Comparison of ENCODE assay signal across 1 cellular context in genomic region chrX:30971761-30972603, GRCh38.
TF ChIP-seq lines count a peak whose summit lies in the region.

No MANE protein-coding gene starts in this region.

TF ChIP-seq in HepG2, 621 proteins besides CTCF, POLR2A, EP300 and RAD21 (continued from another document):
- no peak for TF ChIP-seq AKNA (CRISPR knock-in tag; IDR thresholded peaks at IDR 0.05; ENCODE audit: borderline replicate concordance)
- TF ChIP-seq MAFK (conservative IDR thresholded peaks at IDR 0.05 in 1 of 2, IDR thresholded peaks at IDR 0.05 in 1 of 2; ENCODE audit: low read length in 2 of 2) = no peak
- 0 out of 2 replicates have a peak, but pooled peaks have one; percentile 34 for TF ChIP-seq ZNF644 (CRISPR knock-in tag; IDR thresholded peaks at IDR 0.05; ENCODE audit: low read depth)
- peak; percentile 73 for TF ChIP-seq STAG1 (CRISPR knock-in tag; IDR thresholded peaks at IDR 0.05)
